ENCODE assay signal across 34 cellular contexts in genomic region chr12:66956300-66956699, GRCh38.
"Had no signal": no experiment of that assay in that cellular context is flagged by ENCODE, and none has a peak within 500 bp of the region (broad histone marks: within the 10 kb centered on the region; RNA-seq: fewer than 3 reads in every experiment).

No MANE protein-coding gene starts in this region.

- H3K36me3 ChIP-seq: adrenal gland, brain microvascular endothelial cell, breast epithelium, cardiac muscle cell had no signal

- DNase-seq: activated B cell treated with CpG ODN at 0.5 μM for 24 hours; activated CD4-positive, alpha-beta memory T cell treated with anti-CD3 and anti-CD28 coated beads for 36 hours; activated CD4-positive, alpha-beta T cell treated with anti-CD3 and anti-CD28 coated beads for 4 hours; activated CD4-positive, alpha-beta T cell treated with anti-CD3 and anti-CD28 coated beads, Interleukin-2, amount 10 ng/mL, durations not matched to agents 24 days and 14 days; activated CD4-positive, alpha-beta T cell treated with anti-CD3 and anti-CD28 coated beads, Interleukin-2, amount 50 U/mL, for 1 hour; activated CD4-positive, alpha-beta T cell treated with anti-CD3 and anti-CD28 coated beads, Interleukin-2, amount 50 U/mL, for 4 hours; activated CD4-positive, CD25-positive, alpha-beta regulatory T cell treated with anti-CD3 and anti-CD28 coated beads, Interleukin-2, amount 50 U/mL, for 72 hours; activated CD8-positive, alpha-beta memory T cell treated with anti-CD3 and anti-CD28 coated beads, Interleukin-2, amount 50 U/mL, for 4 hours; activated CD8-positive, alpha-beta T cell treated with anti-CD3 and anti-CD28 coated beads for 36 hours; activated effector memory CD4-positive, alpha-beta T cell treated with anti-CD3 and anti-CD28 coated beads, Interleukin-2, amount 50 U/mL, for 16 hours; activated gamma-delta T cell treated with Interleukin-2 at 50 U/mL for 16 hours; activated naive CD4-positive, alpha-beta T cell; activated naive CD4-positive, alpha-beta T cell treated with anti-CD3 and anti-CD28 coated beads for 36 hours; activated naive CD4-positive, alpha-beta T cell treated with anti-CD3 and anti-CD28 coated beads, Interleukin-2, amount 50 U/mL, for 16 hours; activated naive CD8-positive, alpha-beta T cell treated with anti-CD3 and anti-CD28 coated beads for 36 hours; activated T-cell treated with anti-CD3 and anti-CD28 coated beads for 4 hours; activated T-cell treated with anti-CD3 and anti-CD28 coated beads, Interleukin-2, amount 50 U/mL, for 1 hour; activated T-cell treated with anti-CD3 and anti-CD28 coated beads, Interleukin-2, amount 50 U/mL, for 4 hours; activated T-cell treated with anti-CD3 and anti-CD28 coated beads, Interleukin-2, amount 50 U/mL, for 72 hours; adrenal gland; amniotic stem cell; aorta; body of pancreas; brain microvascular endothelial cell; caudate nucleus; cerebellar nuclear complex; T-helper 1 cell; T-helper 2 cell; T-helper 9 cell had no signal

- H3K9me3 ChIP-seq: adrenal gland, body of pancreas, breast epithelium had no signal

- H3K4me3 ChIP-seq: adrenal gland, body of pancreas, breast epithelium, cardiac muscle cell had no signal

- ATAC-seq: activated CD8-positive, alpha-beta T cell treated with anti-CD3 and anti-CD28 coated beads for 36 hours; activated naive CD4-positive, alpha-beta T cell treated with anti-CD3 and anti-CD28 coated beads, Interleukin-2, amount 50 U/mL, for 72 hours; activated T-cell treated with anti-CD3 and anti-CD28 coated beads, Interleukin-2, amount 50 U/mL, for 4 hours; activated T-cell treated with anti-CD3 and anti-CD28 coated beads, Interleukin-2, amount 50 U/mL, for 72 hours; activated T-helper 17 cell treated with anti-CD3 and anti-CD28 coated beads, Interleukin-2, amount 50 U/mL, for 72 hours; body of pancreas had no signal

- H3K27me3 ChIP-seq: adrenal gland, body of pancreas, brain microvascular endothelial cell, breast epithelium, cardiac muscle cell had no signal

- H3K4me1 ChIP-seq: adrenal gland, body of pancreas had no signal

- H3K27ac ChIP-seq: adrenal gland, body of pancreas, brain microvascular endothelial cell, breast epithelium, cardiac muscle cell, VCaP had no signal
